10 cellular contexts compared by ENCODE assay signal in the genomic region with DNA sequence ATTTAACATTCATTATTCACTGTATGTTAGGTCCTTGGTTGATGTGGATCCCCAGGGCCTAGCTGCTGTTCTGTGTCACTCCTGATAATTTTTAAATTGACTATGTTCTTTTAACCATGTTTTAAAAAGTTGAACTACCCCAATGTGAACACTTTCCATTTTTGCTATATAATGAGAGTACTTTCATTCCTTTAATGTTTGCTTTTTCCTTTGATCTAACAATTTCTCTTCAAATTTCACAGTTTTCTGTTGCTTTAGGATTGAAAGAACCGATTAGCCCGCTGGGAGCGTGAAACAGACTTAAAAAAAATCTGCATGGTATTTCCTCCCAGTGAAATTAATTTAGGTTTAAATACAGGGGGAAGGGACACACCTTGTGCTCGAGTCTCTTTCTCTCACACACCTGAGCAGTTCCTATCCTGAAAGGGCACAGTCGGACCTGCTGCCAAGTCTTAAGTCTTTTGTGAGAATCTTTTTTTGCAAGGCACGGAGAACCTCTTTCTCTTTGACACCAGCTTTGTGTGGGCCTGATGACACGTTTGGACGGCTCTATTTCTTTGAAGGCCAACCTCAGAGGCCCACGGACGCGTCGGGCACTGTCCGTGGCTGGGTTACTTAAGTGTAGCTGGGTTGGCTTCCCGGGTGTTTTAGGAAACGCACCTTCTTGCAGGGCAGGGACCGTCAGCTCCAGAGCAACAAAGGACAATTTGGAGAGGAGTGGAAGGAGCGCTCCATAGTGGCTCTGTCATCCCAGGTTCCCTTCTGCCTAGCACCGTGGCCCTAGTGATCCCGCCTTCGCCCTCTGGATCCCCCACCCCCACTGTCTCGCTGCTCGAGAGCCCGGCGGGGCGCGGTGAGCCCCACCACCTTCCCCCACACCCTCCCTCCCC. TPM values are rescaled to one million over a fixed set of nuclear protein-coding genes. Genes with fewer than 3 reads are reported as not detected.
DNase-seq lines count a peak whose midpoint lies in the region; ATAC-seq and TF ChIP-seq lines count a peak whose summit lies in the region.
"Had no signal": no experiment of that assay in that cellular context is flagged by ENCODE, and none has a peak within 500 bp of the region (broad histone marks: within the 10 kb centered on the region; RNA-seq: fewer than 3 reads in every experiment).

No MANE protein-coding gene starts in this region.

- no peak overlapping the region for H3K27ac ChIP-seq in cardiac muscle cell
- H3K27ac ChIP-seq in uterus: peak overlapping the region; percentile 47 to 55
- H3K27ac ChIP-seq: RWPE1 had no signal

- peak overlapping the region; percentile 59 for H3K4me3 ChIP-seq in cardiac muscle cell
- no peak overlapping the region for H3K4me3 ChIP-seq in mucosa of descending colon
- peak overlapping the region; percentile 56 to 62 for H3K4me3 ChIP-seq in uterus

- DNase-seq in cardiac muscle cell (ENCODE audit: low read depth in 1 of 2, low spot score in 1 of 2): no peak
- DNase-seq in Right ventricle myocardium inferior (ENCODE audit: missing footprints): no peak
- peak; percentile 63 for DNase-seq in cerebellar cortex (ENCODE audit: low spot score)
- peak in 1 of 3 donors; percentile 20 for DNase-seq in mucosa of descending colon
- no peak for DNase-seq in uterus
- DNase-seq in AG20443 (ENCODE audit: low spot score): no peak

- no peaks in the 10 kb centered on the region for H3K9me3 ChIP-seq in cardiac muscle cell (ENCODE audit: low read depth)
- no peaks in the 10 kb centered on the region for H3K9me3 ChIP-seq in mucosa of descending colon
- H3K9me3 ChIP-seq in uterus: no peaks in the 10 kb centered on the region

- H3K4me1 ChIP-seq in cardiac muscle cell (ENCODE audit: low read depth): no peaks in the 10 kb centered on the region
- no peaks in the 10 kb centered on the region for H3K4me1 ChIP-seq in mucosa of descending colon (ENCODE audit: low read depth)
- no peaks in the 10 kb centered on the region for H3K4me1 ChIP-seq in uterus

- TF ChIP-seq CTCF in cardiac muscle cell (IDR thresholded peaks at IDR 0.05; ENCODE audit: low read depth, low read length) (no peak), mucosa of descending colon (IDR thresholded peaks at IDR 0.05) (no peak), uterus (IDR thresholded peaks at IDR 0.05) (no peak)

- no peaks in the 10 kb centered on the region for H3K36me3 ChIP-seq in cardiac muscle cell
- H3K36me3 ChIP-seq in mucosa of descending colon (ENCODE audit: low read depth): no peaks in the 10 kb centered on the region
- no peaks in the 10 kb centered on the region for H3K36me3 ChIP-seq in uterus

- H3K27me3 ChIP-seq in cardiac muscle cell (peaks cover 81% of the 10 kb centered on the region), uterus (no peaks in the 10 kb centered on the region)

- ATAC-seq in Right ventricle myocardium inferior (no peak), mucosa of descending colon (peak; percentile 13), GM18519 (IDR thresholded peaks at IDR 0.05; ENCODE audit: low FRiP score, unreplicated experiment) (no peak), GM21367 (IDR thresholded peaks at IDR 0.05; ENCODE audit: unreplicated experiment) (no peak)

- intact Hi-C loops in Right ventricle myocardium inferior (cut with DNase I): loop anchor here (5.0 to 10.0 kb wide), 2 partner anchors 214 to 269 kb away; no protein-coding TSS in a partner anchor
- intact Hi-C loops in mucosa of descending colon (cut with DNase I, micrococcal nuclease): loop anchor here in 1 of 2 donors (5.0 kb wide), 1 partner anchor 214 kb away; no protein-coding TSS in a partner anchor
- intact Hi-C loops in uterus (cut with DNase I; ENCODE audit: low total_unique reads): no loop called here

- no peak for TF ChIP-seq POLR2A in uterus (IDR thresholded peaks at IDR 0.05)

RNA-seq across cellular contexts. Expression of a gene that starts 1.0 kb away (rescaled TPM):
- total RNA-seq in cardiac muscle cell (19.0 and 30.5 TPM in 2 replicates), Right ventricle myocardium inferior (20.2 TPM), mucosa of descending colon (10 to 100 TPM; 18.7 to 41.5 (median 27.6) TPM), uterus (10 to 100 TPM in 3 of 4 donors, 1 to 10 TPM in 1; 9.8 to 22.9 (median 18.3) TPM)
- polyA plus RNA-seq in cardiac muscle cell: 15.8 and 16.0 TPM in 2 replicates

RNA-seq across cellular contexts. Expression of a gene that starts 47.2 kb away (rescaled TPM):
- total RNA-seq in cardiac muscle cell: 30.6 and 49.5 TPM in 2 replicates
- 75.3 and 95.2 TPM in 2 replicates for polyA plus RNA-seq in cardiac muscle cell
- total RNA-seq in Right ventricle myocardium inferior: 50.6 TPM
- total RNA-seq in mucosa of descending colon: 10 to 100 TPM in 2 of 3 donors, 1 to 10 TPM in 1; 8.1 to 20.0 (median 10.5) TPM
- 10 to 100 TPM in 3 of 4 donors, 1 to 10 TPM in 1; 8.5 to 21.1 (median 14.5) TPM for total RNA-seq in uterus
- total RNA-seq: bronchial epithelial cell had no signal
